Comparison of ENCODE assay signal across 2 cellular contexts in the genomic region with DNA sequence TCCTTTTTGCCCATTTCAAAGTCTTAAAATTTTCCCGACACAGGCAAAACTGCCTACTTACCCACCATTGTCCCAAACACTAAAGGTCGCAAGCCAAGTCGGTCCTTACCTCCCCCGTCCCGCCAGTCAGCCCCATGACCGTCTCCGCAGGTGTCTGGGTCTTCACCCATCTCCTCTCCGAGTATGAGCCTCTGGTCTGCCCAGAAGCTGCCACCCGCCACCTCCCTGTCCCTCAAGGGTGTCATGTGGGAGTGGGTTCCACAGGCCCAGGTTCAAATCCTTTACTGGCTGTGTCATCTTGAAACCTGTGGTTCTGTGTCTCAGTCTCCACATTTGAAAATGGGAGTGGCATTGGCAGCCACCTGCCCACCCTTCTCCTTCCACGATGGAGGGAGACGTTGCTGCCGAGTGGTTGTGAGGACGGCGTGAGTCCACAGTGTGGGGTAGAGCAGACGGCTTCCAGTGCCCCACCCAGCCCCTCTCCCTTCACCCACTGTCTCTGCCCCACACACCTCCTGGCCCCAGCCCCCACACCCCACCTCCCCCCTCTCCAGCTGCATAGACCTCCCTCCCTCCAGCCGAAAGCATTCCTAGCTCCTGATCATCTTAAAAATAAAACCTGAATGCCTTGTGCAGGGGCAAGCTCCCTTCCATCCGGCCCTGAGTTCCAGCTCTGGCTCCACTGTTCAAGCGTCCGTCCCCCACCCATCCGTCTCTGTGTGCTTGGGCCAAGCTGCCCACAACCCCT.
TF ChIP-seq lines count a peak whose summit lies in the region.

No MANE protein-coding gene starts in this region.

TF ChIP-seq in HepG2, 621 proteins besides CTCF, POLR2A, EP300 and RAD21:
- TF ChIP-seq BHLHE40 (IDR thresholded peaks at IDR 0.05; ENCODE audit: low read length) (no peak), CENPT (CRISPR knock-in tag; IDR thresholded peaks at IDR 0.05; ENCODE audit: low read depth) (no peak), ZNF383 (CRISPR knock-in tag; IDR thresholded peaks at IDR 0.05; ENCODE audit: borderline replicate concordance) (no peak), ZNF333 (CRISPR knock-in tag; IDR thresholded peaks at IDR 0.05; ENCODE audit: borderline replicate concordance) (no peak), KMT2B (CRISPR knock-in tag; IDR thresholded peaks at IDR 0.05) (no peak), SOX5 (CRISPR knock-in tag; IDR thresholded peaks at IDR 0.05; ENCODE audit: borderline replicate concordance) (no peak), ONECUT2 (CRISPR knock-in tag; IDR thresholded peaks at IDR 0.05) (no peak), ZBTB3 (CRISPR knock-in tag; IDR thresholded peaks at IDR 0.05; ENCODE audit: borderline replicate concordance, low read depth) (no peak), MED8 (CRISPR knock-in tag; IDR thresholded peaks at IDR 0.05; ENCODE audit: insufficient replicate concordance) (no peak)
- TF ChIP-seq, protein P1, sequence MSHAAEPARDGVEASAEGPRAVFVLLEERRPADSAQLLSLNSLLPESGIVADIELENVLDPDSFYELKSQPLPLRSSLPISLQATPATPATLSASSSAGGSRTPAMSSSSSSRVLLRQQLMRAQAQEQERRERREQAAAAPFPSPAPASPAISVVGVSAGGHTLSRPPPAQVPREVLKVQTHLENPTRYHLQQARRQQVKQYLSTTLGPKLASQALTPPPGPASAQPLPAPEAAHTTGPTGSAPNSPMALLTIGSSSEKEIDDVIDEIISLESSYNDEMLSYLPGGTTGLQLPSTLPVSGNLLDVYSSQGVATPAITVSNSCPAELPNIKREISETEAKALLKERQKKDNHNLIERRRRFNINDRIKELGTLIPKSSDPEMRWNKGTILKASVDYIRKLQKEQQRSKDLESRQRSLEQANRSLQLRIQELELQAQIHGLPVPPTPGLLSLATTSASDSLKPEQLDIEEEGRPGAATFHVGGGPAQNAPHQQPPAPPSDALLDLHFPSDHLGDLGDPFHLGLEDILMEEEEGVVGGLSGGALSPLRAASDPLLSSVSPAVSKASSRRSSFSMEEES (CRISPR knock-in tag; IDR thresholded peaks at IDR 0.05), result no peak
- TF ChIP-seq, protein P2, sequence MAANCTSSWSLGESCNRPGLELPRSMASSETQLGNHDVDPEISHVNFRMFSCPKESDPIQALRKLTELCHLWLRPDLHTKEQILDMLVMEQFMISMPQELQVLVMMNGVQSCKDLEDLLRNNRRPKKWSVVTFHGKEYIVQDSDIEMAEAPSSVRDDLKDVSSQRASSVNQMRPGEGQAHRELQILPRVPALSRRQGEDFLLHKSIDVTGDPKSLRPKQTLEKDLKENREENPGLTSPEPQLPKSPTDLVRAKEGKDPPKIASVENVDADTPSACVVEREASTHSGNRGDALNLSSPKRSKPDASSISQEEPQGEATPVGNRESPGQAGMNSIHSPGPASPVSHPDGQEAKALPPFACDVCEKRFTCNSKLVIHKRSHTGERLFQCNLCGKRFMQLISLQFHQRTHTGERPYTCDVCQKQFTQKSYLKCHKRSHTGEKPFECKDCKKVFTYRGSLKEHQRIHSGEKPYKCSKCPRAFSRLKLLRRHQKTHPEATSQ (CRISPR knock-in tag; IDR thresholded peaks at IDR 0.05; ENCODE audit: borderline replicate concordance), result no peak

TF ChIP-seq in H1, 55 proteins besides CTCF, POLR2A, EP300 and RAD21:
- TF ChIP-seq TAF7 (optimal IDR thresholded peaks at IDR 0.05; ENCODE audit: borderline replicate concordance, low read depth, low read length) (no peak), RNF2 (IDR thresholded peaks at IDR 0.05; ENCODE audit: borderline replicate concordance, low read depth, low read length, missing control alignments, poor library complexity, severe bottlenecking) (no peak), CBX5 (IDR thresholded peaks at IDR 0.05; ENCODE audit: low read depth, low read length) (no peak), CREB1 (IDR thresholded peaks at IDR 0.05) (no peak), SP1 (IDR thresholded peaks at IDR 0.05; ENCODE audit: low read depth, low read length) (no peak), HDAC6 (IDR thresholded peaks at IDR 0.05; ENCODE audit: low read depth, low read length) (no peak), CHD2 (IDR thresholded peaks at IDR 0.05; ENCODE audit: low read length) (no peak), MAFK (IDR thresholded peaks at IDR 0.05; ENCODE audit: low read depth, low read length) (no peak), GABPA (IDR thresholded peaks at IDR 0.05; ENCODE audit: borderline replicate concordance, insufficient read depth, low read length) (no peak), FOSL1 (IDR thresholded peaks at IDR 0.05; ENCODE audit: insufficient read depth, low read depth, low read length) (no peak), BACH1 (IDR thresholded peaks at IDR 0.05; ENCODE audit: low read length) (no peak), SUZ12 (IDR thresholded peaks at IDR 0.05; ENCODE audit: low read length) (no peak), KDM1A (IDR thresholded peaks at IDR 0.05; ENCODE audit: borderline replicate concordance, low read length) (no peak), RBBP5 (IDR thresholded peaks at IDR 0.05; ENCODE audit: borderline replicate concordance, low read depth, low read length) (no peak)
- TF ChIP-seq, protein P3, sequence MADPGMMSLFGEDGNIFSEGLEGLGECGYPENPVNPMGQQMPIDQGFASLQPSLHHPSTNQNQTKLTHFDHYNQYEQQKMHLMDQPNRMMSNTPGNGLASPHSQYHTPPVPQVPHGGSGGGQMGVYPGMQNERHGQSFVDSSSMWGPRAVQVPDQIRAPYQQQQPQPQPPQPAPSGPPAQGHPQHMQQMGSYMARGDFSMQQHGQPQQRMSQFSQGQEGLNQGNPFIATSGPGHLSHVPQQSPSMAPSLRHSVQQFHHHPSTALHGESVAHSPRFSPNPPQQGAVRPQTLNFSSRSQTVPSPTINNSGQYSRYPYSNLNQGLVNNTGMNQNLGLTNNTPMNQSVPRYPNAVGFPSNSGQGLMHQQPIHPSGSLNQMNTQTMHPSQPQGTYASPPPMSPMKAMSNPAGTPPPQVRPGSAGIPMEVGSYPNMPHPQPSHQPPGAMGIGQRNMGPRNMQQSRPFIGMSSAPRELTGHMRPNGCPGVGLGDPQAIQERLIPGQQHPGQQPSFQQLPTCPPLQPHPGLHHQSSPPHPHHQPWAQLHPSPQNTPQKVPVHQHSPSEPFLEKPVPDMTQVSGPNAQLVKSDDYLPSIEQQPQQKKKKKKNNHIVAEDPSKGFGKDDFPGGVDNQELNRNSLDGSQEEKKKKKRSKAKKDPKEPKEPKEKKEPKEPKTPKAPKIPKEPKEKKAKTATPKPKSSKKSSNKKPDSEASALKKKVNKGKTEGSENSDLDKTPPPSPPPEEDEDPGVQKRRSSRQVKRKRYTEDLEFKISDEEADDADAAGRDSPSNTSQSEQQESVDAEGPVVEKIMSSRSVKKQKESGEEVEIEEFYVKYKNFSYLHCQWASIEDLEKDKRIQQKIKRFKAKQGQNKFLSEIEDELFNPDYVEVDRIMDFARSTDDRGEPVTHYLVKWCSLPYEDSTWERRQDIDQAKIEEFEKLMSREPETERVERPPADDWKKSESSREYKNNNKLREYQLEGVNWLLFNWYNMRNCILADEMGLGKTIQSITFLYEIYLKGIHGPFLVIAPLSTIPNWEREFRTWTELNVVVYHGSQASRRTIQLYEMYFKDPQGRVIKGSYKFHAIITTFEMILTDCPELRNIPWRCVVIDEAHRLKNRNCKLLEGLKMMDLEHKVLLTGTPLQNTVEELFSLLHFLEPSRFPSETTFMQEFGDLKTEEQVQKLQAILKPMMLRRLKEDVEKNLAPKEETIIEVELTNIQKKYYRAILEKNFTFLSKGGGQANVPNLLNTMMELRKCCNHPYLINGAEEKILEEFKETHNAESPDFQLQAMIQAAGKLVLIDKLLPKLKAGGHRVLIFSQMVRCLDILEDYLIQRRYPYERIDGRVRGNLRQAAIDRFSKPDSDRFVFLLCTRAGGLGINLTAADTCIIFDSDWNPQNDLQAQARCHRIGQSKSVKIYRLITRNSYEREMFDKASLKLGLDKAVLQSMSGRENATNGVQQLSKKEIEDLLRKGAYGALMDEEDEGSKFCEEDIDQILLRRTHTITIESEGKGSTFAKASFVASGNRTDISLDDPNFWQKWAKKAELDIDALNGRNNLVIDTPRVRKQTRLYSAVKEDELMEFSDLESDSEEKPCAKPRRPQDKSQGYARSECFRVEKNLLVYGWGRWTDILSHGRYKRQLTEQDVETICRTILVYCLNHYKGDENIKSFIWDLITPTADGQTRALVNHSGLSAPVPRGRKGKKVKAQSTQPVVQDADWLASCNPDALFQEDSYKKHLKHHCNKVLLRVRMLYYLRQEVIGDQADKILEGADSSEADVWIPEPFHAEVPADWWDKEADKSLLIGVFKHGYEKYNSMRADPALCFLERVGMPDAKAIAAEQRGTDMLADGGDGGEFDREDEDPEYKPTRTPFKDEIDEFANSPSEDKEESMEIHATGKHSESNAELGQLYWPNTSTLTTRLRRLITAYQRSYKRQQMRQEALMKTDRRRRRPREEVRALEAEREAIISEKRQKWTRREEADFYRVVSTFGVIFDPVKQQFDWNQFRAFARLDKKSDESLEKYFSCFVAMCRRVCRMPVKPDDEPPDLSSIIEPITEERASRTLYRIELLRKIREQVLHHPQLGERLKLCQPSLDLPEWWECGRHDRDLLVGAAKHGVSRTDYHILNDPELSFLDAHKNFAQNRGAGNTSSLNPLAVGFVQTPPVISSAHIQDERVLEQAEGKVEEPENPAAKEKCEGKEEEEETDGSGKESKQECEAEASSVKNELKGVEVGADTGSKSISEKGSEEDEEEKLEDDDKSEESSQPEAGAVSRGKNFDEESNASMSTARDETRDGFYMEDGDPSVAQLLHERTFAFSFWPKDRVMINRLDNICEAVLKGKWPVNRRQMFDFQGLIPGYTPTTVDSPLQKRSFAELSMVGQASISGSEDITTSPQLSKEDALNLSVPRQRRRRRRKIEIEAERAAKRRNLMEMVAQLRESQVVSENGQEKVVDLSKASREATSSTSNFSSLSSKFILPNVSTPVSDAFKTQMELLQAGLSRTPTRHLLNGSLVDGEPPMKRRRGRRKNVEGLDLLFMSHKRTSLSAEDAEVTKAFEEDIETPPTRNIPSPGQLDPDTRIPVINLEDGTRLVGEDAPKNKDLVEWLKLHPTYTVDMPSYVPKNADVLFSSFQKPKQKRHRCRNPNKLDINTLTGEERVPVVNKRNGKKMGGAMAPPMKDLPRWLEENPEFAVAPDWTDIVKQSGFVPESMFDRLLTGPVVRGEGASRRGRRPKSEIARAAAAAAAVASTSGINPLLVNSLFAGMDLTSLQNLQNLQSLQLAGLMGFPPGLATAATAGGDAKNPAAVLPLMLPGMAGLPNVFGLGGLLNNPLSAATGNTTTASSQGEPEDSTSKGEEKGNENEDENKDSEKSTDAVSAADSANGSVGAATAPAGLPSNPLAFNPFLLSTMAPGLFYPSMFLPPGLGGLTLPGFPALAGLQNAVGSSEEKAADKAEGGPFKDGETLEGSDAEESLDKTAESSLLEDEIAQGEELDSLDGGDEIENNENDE (IDR thresholded peaks at IDR 0.05; ENCODE audit: insufficient replicate concordance, low read length), result no peak
- TF ChIP-seq, protein P4, sequence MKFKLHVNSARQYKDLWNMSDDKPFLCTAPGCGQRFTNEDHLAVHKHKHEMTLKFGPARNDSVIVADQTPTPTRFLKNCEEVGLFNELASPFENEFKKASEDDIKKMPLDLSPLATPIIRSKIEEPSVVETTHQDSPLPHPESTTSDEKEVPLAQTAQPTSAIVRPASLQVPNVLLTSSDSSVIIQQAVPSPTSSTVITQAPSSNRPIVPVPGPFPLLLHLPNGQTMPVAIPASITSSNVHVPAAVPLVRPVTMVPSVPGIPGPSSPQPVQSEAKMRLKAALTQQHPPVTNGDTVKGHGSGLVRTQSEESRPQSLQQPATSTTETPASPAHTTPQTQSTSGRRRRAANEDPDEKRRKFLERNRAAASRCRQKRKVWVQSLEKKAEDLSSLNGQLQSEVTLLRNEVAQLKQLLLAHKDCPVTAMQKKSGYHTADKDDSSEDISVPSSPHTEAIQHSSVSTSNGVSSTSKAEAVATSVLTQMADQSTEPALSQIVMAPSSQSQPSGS (IDR thresholded peaks at IDR 0.05; ENCODE audit: low read length), result no peak
- TF ChIP-seq, protein P5, sequence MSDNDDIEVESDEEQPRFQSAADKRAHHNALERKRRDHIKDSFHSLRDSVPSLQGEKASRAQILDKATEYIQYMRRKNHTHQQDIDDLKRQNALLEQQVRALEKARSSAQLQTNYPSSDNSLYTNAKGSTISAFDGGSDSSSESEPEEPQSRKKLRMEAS (IDR thresholded peaks at IDR 0.05), result no peak
- TF ChIP-seq, protein P6, sequence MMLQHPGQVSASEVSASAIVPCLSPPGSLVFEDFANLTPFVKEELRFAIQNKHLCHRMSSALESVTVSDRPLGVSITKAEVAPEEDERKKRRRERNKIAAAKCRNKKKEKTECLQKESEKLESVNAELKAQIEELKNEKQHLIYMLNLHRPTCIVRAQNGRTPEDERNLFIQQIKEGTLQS (IDR thresholded peaks at IDR 0.05; ENCODE audit: insufficient read depth, low read depth, low read length), result no peak
- TF ChIP-seq, protein P7, sequence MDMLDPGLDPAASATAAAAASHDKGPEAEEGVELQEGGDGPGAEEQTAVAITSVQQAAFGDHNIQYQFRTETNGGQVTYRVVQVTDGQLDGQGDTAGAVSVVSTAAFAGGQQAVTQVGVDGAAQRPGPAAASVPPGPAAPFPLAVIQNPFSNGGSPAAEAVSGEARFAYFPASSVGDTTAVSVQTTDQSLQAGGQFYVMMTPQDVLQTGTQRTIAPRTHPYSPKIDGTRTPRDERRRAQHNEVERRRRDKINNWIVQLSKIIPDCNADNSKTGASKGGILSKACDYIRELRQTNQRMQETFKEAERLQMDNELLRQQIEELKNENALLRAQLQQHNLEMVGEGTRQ (IDR thresholded peaks at IDR 0.05; ENCODE audit: low read length), result no peak
